ENCODE assay signal across 20 cellular contexts in genomic region chr22:46103181-46103580, GRCh38. TPM values are rescaled to one million over a fixed set of nuclear protein-coding genes. Genes with fewer than 3 reads are reported as not detected.
A peak's percentile ranks its signal among the peaks of the same experiment; 100 is the strongest.
DNase-seq lines count a peak whose midpoint lies in the region; ATAC-seq, FAIRE-seq and TF ChIP-seq lines count a peak whose summit lies in the region.
"Had no signal": no experiment of that assay in that cellular context is flagged by ENCODE, and none has a peak within 500 bp of the region (broad histone marks: within the 10 kb centered on the region; RNA-seq: fewer than 3 reads in every experiment).

No MANE protein-coding gene starts in this region.

- H3K27me3 ChIP-seq in GM23248 (replicated peaks; ENCODE audit: insufficient read depth) (no peaks in the 10 kb centered on the region), astrocyte (ENCODE audit: insufficient read depth, low read length) (no peaks in the 10 kb centered on the region), mesenchymal stem cell (ENCODE audit: control insufficient read depth in 1 of 2, insufficient read depth in 1 of 2, low read length in 2 of 2) (no peaks in the 10 kb centered on the region), subcutaneous abdominal adipose tissue (ENCODE audit: control insufficient read depth in 5 of 5, insufficient read depth in 4 of 5, low read length in 5 of 5) (no peaks in the 10 kb centered on the region)
- H3K27me3 ChIP-seq: BE2C had no signal

- DNase-seq in GM23248 (no peak), astrocyte (ENCODE audit: low read depth) (no peak), mesenchymal stem cell (no peak), AML-193 (lab: John Stamatoyannopoulos, UW) (no peak)
- no peak for DNase-seq in activated CD8-positive, alpha-beta memory T cell treated with anti-CD3 and anti-CD28 coated beads, Interleukin-2, amount 10 ng/mL, durations not matched to agents 7 days and 5 days
- DNase-seq in central memory CD4-positive, alpha-beta T cell = no peak
- DNase-seq: activated CD4-positive, alpha-beta T cell treated with anti-CD3 and anti-CD28 coated beads, Interleukin-2, amount 50 U/mL, for 1 hour; activated T-cell treated with anti-CD3 and anti-CD28 coated beads, Interleukin-2, amount 50 U/mL, for 72 hours; BE2C; DMS53; naive thymus-derived CD4-positive, alpha-beta T cell; NCI-H2227 treated with DMSO at 0.1 percent for 48 hours; retina; SHP77 treated with DMSO at 0.1 percent for 48 hours; stimulated activated CD4-positive, alpha-beta T cell treated with anti-CD3 and anti-CD28 coated beads, Interleukin-2, amount 100 ng/mL, for 48 hours; stimulated activated CD8-positive, alpha-beta memory T cell treated with anti-CD3 and anti-CD28 coated beads, Interleukin-4, amount 100 ng/mL, for 48 hours had no signal

- H4K20me1 ChIP-seq in GM23248 (ENCODE audit: insufficient read depth) (no peaks in the 10 kb centered on the region), astrocyte (ENCODE audit: insufficient read depth, low read length) (peaks cover 93% of the 10 kb centered on the region)

- no peak overlapping the region for H3K14ac ChIP-seq in mesenchymal stem cell (ENCODE audit: low read length in 2 of 2)

- no peak overlapping the region for H2AFZ ChIP-seq in GM23248
- no peak overlapping the region for H2AFZ ChIP-seq in astrocyte (ENCODE audit: low read depth, low read length)
- H2AFZ ChIP-seq in mesenchymal stem cell (ENCODE audit: low read depth, low read length) = no peak overlapping the region

- no peak overlapping the region for H3K4me3 Mint-ChIP-seq in astrocyte (ENCODE audit: unreplicated experiment)
- H3K4me3 Mint-ChIP-seq in activated CD8-positive, alpha-beta memory T cell treated with anti-CD3 and anti-CD28 coated beads, Interleukin-2, amount 10 ng/mL, durations not matched to agents 7 days and 5 days = no peak overlapping the region
- H3K4me3 Mint-ChIP-seq: activated T-cell treated with anti-CD3 and anti-CD28 coated beads, Interleukin-2, amount 50 U/mL, for 72 hours; dendritic cell treated with granulocyte-macrophage colony-stimulating factor and Interleukin-4, amounts not matched to agents 40 ng/mL and 50 ng/mL, for 4 days; naive thymus-derived CD4-positive, alpha-beta T cell had no signal

- H2BK120ac ChIP-seq in mesenchymal stem cell (ENCODE audit: low read depth, low read length) = no peak overlapping the region

- H2BK5ac ChIP-seq in mesenchymal stem cell (ENCODE audit: low read depth, low read length, poor library complexity, severe bottlenecking) = no peak overlapping the region

- ATAC-seq in activated CD8-positive, alpha-beta memory T cell treated with anti-CD3 and anti-CD28 coated beads, Interleukin-2, amount 10 ng/mL, durations not matched to agents 7 days and 5 days = no peak
- ATAC-seq in HG03442 (IDR thresholded peaks at IDR 0.05; ENCODE audit: unreplicated experiment) = no peak
- ATAC-seq: activated T-cell treated with anti-CD3 and anti-CD28 coated beads, Interleukin-2, amount 50 U/mL, for 72 hours; HepG2; naive thymus-derived CD4-positive, alpha-beta T cell had no signal

- H3F3A ChIP-seq in GM23248 (ENCODE audit: insufficient read depth) = peaks cover 74% of the 10 kb centered on the region

- H3K18ac ChIP-seq in mesenchymal stem cell (ENCODE audit: low read depth in 1 of 2, low read length in 2 of 2) = no peak overlapping the region

- H3K9me3 ChIP-seq in GM23248 (ENCODE audit: low read depth) (no peaks in the 10 kb centered on the region), astrocyte (ENCODE audit: insufficient read depth, low read depth, low read length) (no peaks in the 10 kb centered on the region), mesenchymal stem cell (ENCODE audit: control insufficient read depth, low read length) (no peaks in the 10 kb centered on the region), subcutaneous abdominal adipose tissue (ENCODE audit: control insufficient read depth in 5 of 5, low read length in 5 of 5) (no peaks in the 10 kb centered on the region)
- H3K9me3 ChIP-seq: BE2C had no signal

- no peak overlapping the region for H3K4ac ChIP-seq in mesenchymal stem cell (ENCODE audit: low read depth in 1 of 2, low read length in 2 of 2)

- no peak overlapping the region for H3K4me2 ChIP-seq in GM23248 (ENCODE audit: unreplicated experiment)
- no peak overlapping the region for H3K4me2 ChIP-seq in astrocyte (ENCODE audit: low read length)
- H3K4me2 ChIP-seq in mesenchymal stem cell (ENCODE audit: low read length, poor library complexity, severe bottlenecking) = no peak overlapping the region

- whole genome bisulfite sequencing in GM23248 (ENCODE audit: low coverage in 1 of 2, low lambda C conversion rate in 2 of 2, missing lambda C conversion rate in 2 of 2), 2 experiments = 89 to 94% methylated on average over 13 of the region's 13 CpGs
- WGBS in mesenchymal stem cell = 90% methylated on average over 13 of the region's 13 CpGs

- no peaks in the 10 kb centered on the region for H3K9me2 ChIP-seq in GM23248 (ENCODE audit: insufficient read depth)

- no peak overlapping the region for H3K4me3 ChIP-seq in GM23248
- no peak overlapping the region for H3K4me3 ChIP-seq in astrocyte (ENCODE audit: insufficient read depth, low read depth, low read length)
- H3K4me3 ChIP-seq in mesenchymal stem cell (ENCODE audit: insufficient read depth in 1 of 2, low read depth in 1 of 2, low read length in 2 of 2) = peak overlapping the region in 1 of 2 experiments; percentile 11
- H3K4me3 ChIP-seq in subcutaneous abdominal adipose tissue (ENCODE audit: low read depth in 1 of 5, low read length in 5 of 5) = no peak overlapping the region

- TF ChIP-seq CTCF in astrocyte (IDR thresholded peaks at IDR 0.05; ENCODE audit: insufficient read depth, low read depth, low read length) = no peak

- peaks cover 3% of the 10 kb centered on the region for H3K4me1 Mint-ChIP-seq in astrocyte (ENCODE audit: low read depth, unreplicated experiment)
- H3K4me1 Mint-ChIP-seq in activated CD8-positive, alpha-beta memory T cell treated with anti-CD3 and anti-CD28 coated beads, Interleukin-2, amount 10 ng/mL, durations not matched to agents 7 days and 5 days = no peaks in the 10 kb centered on the region

- H3K4me1 ChIP-seq in GM23248 (ENCODE audit: insufficient read depth) = peaks cover 47% of the 10 kb centered on the region
- peaks cover 73% of the 10 kb centered on the region for H3K4me1 ChIP-seq in astrocyte (ENCODE audit: insufficient read depth, low read length)
- peaks cover 77% of the 10 kb centered on the region for H3K4me1 ChIP-seq in mesenchymal stem cell (ENCODE audit: control insufficient read depth, insufficient read depth, low read depth, low read length)
- peaks cover 19 to 93% (median 92%) of the 10 kb centered on the region in 5 donors for H3K4me1 ChIP-seq in subcutaneous abdominal adipose tissue (ENCODE audit: control insufficient read depth in 5 of 5, insufficient read depth in 5 of 5, low read length in 5 of 5)

- H3K27ac Mint-ChIP-seq in astrocyte (ENCODE audit: unreplicated experiment) = no peak overlapping the region
- no peak overlapping the region for H3K27ac Mint-ChIP-seq in activated CD8-positive, alpha-beta memory T cell treated with anti-CD3 and anti-CD28 coated beads, Interleukin-2, amount 10 ng/mL, durations not matched to agents 7 days and 5 days
- H3K27ac Mint-ChIP-seq: activated T-cell treated with anti-CD3 and anti-CD28 coated beads, Interleukin-2, amount 50 U/mL, for 72 hours; dendritic cell treated with granulocyte-macrophage colony-stimulating factor and Interleukin-4, amounts not matched to agents 40 ng/mL and 50 ng/mL, for 4 days had no signal

- peaks cover 41% of the 10 kb centered on the region for H3K79me1 ChIP-seq in mesenchymal stem cell (replicated peaks; ENCODE audit: low read length, poor library complexity, severe bottlenecking)

- H3K36me3 Mint-ChIP-seq in astrocyte (ENCODE audit: low read depth, unreplicated experiment) = no peaks in the 10 kb centered on the region
- no peaks in the 10 kb centered on the region for H3K36me3 Mint-ChIP-seq in activated CD8-positive, alpha-beta memory T cell treated with anti-CD3 and anti-CD28 coated beads, Interleukin-2, amount 10 ng/mL, durations not matched to agents 7 days and 5 days
- H3K36me3 Mint-ChIP-seq: naive thymus-derived CD4-positive, alpha-beta T cell had no signal

- no peak overlapping the region for H4K91ac ChIP-seq in mesenchymal stem cell (ENCODE audit: low read length)

- no peak overlapping the region for H3K23ac ChIP-seq in mesenchymal stem cell (ENCODE audit: low read length in 2 of 2)

- H3K79me2 ChIP-seq in GM23248 (ENCODE audit: insufficient read depth) (peaks cover 100% of the 10 kb centered on the region), astrocyte (ENCODE audit: insufficient read depth, low read length) (peaks cover 94% of the 10 kb centered on the region)

- H3K9ac ChIP-seq in GM23248 (no peak overlapping the region; the same call in 1 of the 2 replicates), astrocyte (ENCODE audit: low read length) (peak overlapping the region; percentile 61), mesenchymal stem cell (ENCODE audit: low read length) (peak overlapping the region; percentile 46), subcutaneous abdominal adipose tissue (ENCODE audit: low read length in 5 of 5) (peak overlapping the region in 1 of 5 donors; percentile 34)

- H3K27ac ChIP-seq in GM23248 (peak overlapping the region; percentile 82), astrocyte (ENCODE audit: low read depth, low read length) (peak overlapping the region; percentile 59), mesenchymal stem cell (ENCODE audit: low read length, poor library complexity, severe bottlenecking) (no peak overlapping the region), subcutaneous abdominal adipose tissue (ENCODE audit: low read depth, low read length) (peak overlapping the region; percentile 86)

- in situ Hi-C loops in GM23248 (cut with MboI) = no loop called here

- H3K36me3 ChIP-seq in GM23248 (ENCODE audit: low read depth) = peaks cover 37% of the 10 kb centered on the region
- peaks cover 29% of the 10 kb centered on the region for H3K36me3 ChIP-seq in astrocyte (ENCODE audit: insufficient read depth, low read length)
- peaks cover 79 to 89% of the 10 kb centered on the region in 2 experiments for H3K36me3 ChIP-seq in mesenchymal stem cell (ENCODE audit: control insufficient read depth in 1 of 2, insufficient read depth in 2 of 2, low read depth in 1 of 2, low read length in 2 of 2)
- H3K36me3 ChIP-seq in subcutaneous abdominal adipose tissue (ENCODE audit: control insufficient read depth in 5 of 5, insufficient read depth in 5 of 5, low read length in 5 of 5) = peaks cover 0 to 92% (median 71%) of the 10 kb centered on the region in 5 donors

- no peak overlapping the region for H2BK12ac ChIP-seq in mesenchymal stem cell (ENCODE audit: low read length in 2 of 2)

- H4K8ac ChIP-seq in mesenchymal stem cell (ENCODE audit: low read length) = no peak overlapping the region

- no peak for FAIRE-seq in astrocyte (lab: Jason Lieb, UNC)
- FAIRE-seq: HepG2 had no signal

- no peak overlapping the region for H2BK15ac ChIP-seq in mesenchymal stem cell (ENCODE audit: low read depth, poor library complexity, severe bottlenecking)

- no peaks in the 10 kb centered on the region for H3K9me3 Mint-ChIP-seq in astrocyte (ENCODE audit: unreplicated experiment)
- H3K9me3 Mint-ChIP-seq in activated CD8-positive, alpha-beta memory T cell treated with anti-CD3 and anti-CD28 coated beads, Interleukin-2, amount 10 ng/mL, durations not matched to agents 7 days and 5 days (ENCODE audit: low read depth) = no peaks in the 10 kb centered on the region
- H3K9me3 Mint-ChIP-seq: activated T-cell treated with anti-CD3 and anti-CD28 coated beads, Interleukin-2, amount 50 U/mL, for 72 hours; dendritic cell treated with granulocyte-macrophage colony-stimulating factor and Interleukin-4, amounts not matched to agents 40 ng/mL and 50 ng/mL, for 4 days; naive thymus-derived CD4-positive, alpha-beta T cell had no signal

- peaks cover 30% of the 10 kb centered on the region for H3K27me3 Mint-ChIP-seq in astrocyte (ENCODE audit: low read depth, unreplicated experiment)
- H3K27me3 Mint-ChIP-seq in activated CD8-positive, alpha-beta memory T cell treated with anti-CD3 and anti-CD28 coated beads, Interleukin-2, amount 10 ng/mL, durations not matched to agents 7 days and 5 days = no peaks in the 10 kb centered on the region
- H3K27me3 Mint-ChIP-seq: dendritic cell treated with granulocyte-macrophage colony-stimulating factor and Interleukin-4, amounts not matched to agents 40 ng/mL and 50 ng/mL, for 4 days; naive thymus-derived CD4-positive, alpha-beta T cell had no signal

- CTCF ChIA-PET in activated CD8-positive, alpha-beta memory T cell treated with anti-CD3 and anti-CD28 coated beads, Interleukin-2, amount 10 ng/mL, durations not matched to agents 7 days and 5 days (lab: Charles Lee) = no interaction called here

- peak overlapping the region; percentile 21 for H2AK5ac ChIP-seq in mesenchymal stem cell (ENCODE audit: low read length, severe bottlenecking)

RNA-seq across cellular contexts. Expression of gene PPARA, which starts 47.1 kb away (rescaled TPM):
- 10.9 and 14.4 TPM in 2 replicates for total RNA-seq in GM23248 (2014; rRNA removed; shearing (Covaris generic))
- 8.4 and 8.7 TPM in 2 replicates for polyA plus RNA-seq in GM23248 (2016; fragmentation: Nextera tagmentation; extraction: Ambion mirVana)
- total RNA-seq in astrocyte = 8.4 and 9.6 TPM in 2 replicates
- 7.7 TPM for polyA plus RNA-seq in mesenchymal stem cell (2013, experiment 1 of 2)
- 6.9 TPM for polyA plus RNA-seq in mesenchymal stem cell (2013, experiment 2 of 2)
- 10 to 100 TPM; 16.0 to 22.6 TPM for total RNA-seq in activated CD8-positive, alpha-beta memory T cell treated with anti-CD3 and anti-CD28 coated beads, Interleukin-2, amount 10 ng/mL, durations not matched to agents 7 days and 5 days
